20 cellular contexts compared by ENCODE assay signal in genomic region chr2:26086779-26087178, GRCh38. TPM values are rescaled to one million over a fixed set of nuclear protein-coding genes. Genes with fewer than 3 reads are reported as not detected.
A peak's percentile ranks its signal among the peaks of the same experiment; 100 is the strongest.
DNase-seq lines count a peak whose midpoint lies in the region; ATAC-seq, FAIRE-seq and TF ChIP-seq lines count a peak whose summit lies in the region.
"Had no signal": no experiment of that assay in that cellular context is flagged by ENCODE, and none has a peak within 500 bp of the region (broad histone marks: within the 10 kb centered on the region; RNA-seq: fewer than 3 reads in every experiment).

No MANE protein-coding gene starts in this region.

- H3K9me2 ChIP-seq in PC-9 (ENCODE audit: insufficient read depth), result no peaks in the 10 kb centered on the region

- H3K4me1 Mint-ChIP-seq in activated CD4-positive, alpha-beta T cell treated with anti-CD3 and anti-CD28 coated beads, Interleukin-2, amount 10 ng/mL, durations not matched to agents 24 days and 14 days, result peaks cover 40% of the 10 kb centered on the region

- H3K27ac Mint-ChIP-seq in activated CD4-positive, alpha-beta T cell treated with anti-CD3 and anti-CD28 coated beads, Interleukin-2, amount 10 ng/mL, durations not matched to agents 24 days and 14 days, result peak overlapping the region; percentile 86

- peaks cover 27% of the 10 kb centered on the region for H3K36me3 Mint-ChIP-seq in activated CD4-positive, alpha-beta T cell treated with anti-CD3 and anti-CD28 coated beads, Interleukin-2, amount 10 ng/mL, durations not matched to agents 24 days and 14 days (ENCODE audit: low read depth)

- peaks cover 78% of the 10 kb centered on the region for H4K20me1 ChIP-seq in PC-9 (ENCODE audit: insufficient read depth)
- H4K20me1 ChIP-seq in K562 (replicated peaks; ENCODE audit: control insufficient read depth, insufficient read depth, low read length), result no peaks in the 10 kb centered on the region

- peaks cover 5% of the 10 kb centered on the region; the same call in 1 of the 2 replicates for H3K36me3 ChIP-seq in PC-9 (ENCODE audit: low read depth)
- H3K36me3 ChIP-seq in K562 (ENCODE audit: control insufficient read depth, insufficient read depth, low read length), result peaks cover 41% of the 10 kb centered on the region

- POLR2A ChIA-PET in PC-9 (lab: Charles Lee; ENCODE audit: unreplicated experiment) (no interaction called here), K562 (lab: Yijun Ruan, JAX) (interaction anchor here (0.9 kb wide), 1 partner anchor 9 kb away, joined by 3 read pairs; no protein-coding TSS in a partner anchor)

- intact Hi-C loops in activated CD4-positive, alpha-beta T cell treated with anti-CD3 and anti-CD28 coated beads, Interleukin-2, amount 10 ng/mL, durations not matched to agents 24 days and 14 days (cut with micrococcal nuclease), result loop anchor here (1.0 to 2.0 kb wide), 2 partner anchors 18 to 52 kb away; partner anchors contain the start of gene RAB10
- intact Hi-C loops in PC-9 (cut with micrococcal nuclease; ENCODE audit: unreplicated experiment), result loop anchor here (5.0 kb wide), 1 partner anchor 89 kb away; no protein-coding TSS in a partner anchor
- intact Hi-C loops in K562 (cut with micrococcal nuclease), result no loop called here

- no peaks in the 10 kb centered on the region for H3K27me3 ChIP-seq in PC-9 (ENCODE audit: insufficient read depth, low read depth)
- no peaks in the 10 kb centered on the region for H3K27me3 ChIP-seq in K562 (ENCODE audit: control insufficient read depth in 2 of 2, insufficient read depth in 2 of 2, low read length in 2 of 2)

- no peak overlapping the region for H3K4me3 Mint-ChIP-seq in activated CD4-positive, alpha-beta T cell treated with anti-CD3 and anti-CD28 coated beads, Interleukin-2, amount 10 ng/mL, durations not matched to agents 24 days and 14 days
- H3K4me3 Mint-ChIP-seq: T-helper 1 cell treated with Interleukin-12 subunit alpha and Interleukin-12 subunit beta and Interleukin-4 antibody, amounts not matched to agents 30 μg/mL and 1 μg/mL, for 36 hours had no signal

- H2AFZ ChIP-seq in PC-9 (no peak overlapping the region), K562 (ENCODE audit: low read depth, low read length) (no peak overlapping the region)

- H3K9me3 ChIP-seq in PC-9 (ENCODE audit: insufficient read depth, low read depth) (no peaks in the 10 kb centered on the region), K562 (replicated peaks; ENCODE audit: control insufficient read depth, insufficient read depth, low read depth, low read length) (peaks cover 8% of the 10 kb centered on the region)
- H3K9me3 ChIP-seq: mucosa of descending colon had no signal

- 69% methylated on average over 5 of the region's 5 CpGs for WGBS in K562 (ENCODE audit: insufficient coverage, low coverage, missing lambda C conversion rate)

- TF ChIP-seq EP300 in K562 (IDR thresholded peaks at IDR 0.05; ENCODE audit: low read length), result no peak

- no peaks in the 10 kb centered on the region for H3K27me3 Mint-ChIP-seq in activated CD4-positive, alpha-beta T cell treated with anti-CD3 and anti-CD28 coated beads, Interleukin-2, amount 10 ng/mL, durations not matched to agents 24 days and 14 days
- H3K27me3 Mint-ChIP-seq: CD4-positive, alpha-beta memory T cell had no signal

- peaks cover 94% of the 10 kb centered on the region for H3K79me2 ChIP-seq in PC-9 (ENCODE audit: low read depth)
- peaks cover 94% of the 10 kb centered on the region for H3K79me2 ChIP-seq in K562 (ENCODE audit: control insufficient read depth, insufficient read depth, low read length)

- TF ChIP-seq POLR2A in K562 (conservative IDR thresholded peaks at IDR 0.05), result no peak

- in situ Hi-C loops in K562 (cut with MboI), result no loop called here
- in situ Hi-C loops in ACHN (cut with HindIII; ENCODE audit: low pct_ligation_motif_present, low pct_unique_long_range_greater_than_20kb, low sequenced_read_pairs), result no loop called here

- TF ChIP-seq RAD21 in K562 (CRISPR knock-in tag; conservative IDR thresholded peaks at IDR 0.05 in 1 of 2, IDR thresholded peaks at IDR 0.05 in 1 of 2), result no peak

- H3K9ac ChIP-seq in K562 (ENCODE audit: insufficient read depth in 1 of 2, low read depth in 2 of 2, low read length in 2 of 2), result no peak overlapping the region

- TF ChIP-seq CTCF in PC-9 (conservative IDR thresholded peaks at IDR 0.05) (no peak), K562 (IDR thresholded peaks at IDR 0.05 in 2 of 3, conservative IDR thresholded peaks at IDR 0.05 in 1 of 3; ENCODE audit: insufficient read depth in 2 of 3, low read depth in 1 of 3, low read length in 3 of 3) (no peak)

- CTCF ChIA-PET in PC-9 (lab: Charles Lee) (no interaction called here), K562 (lab: Yijun Ruan, JAX; ENCODE audit: low intra/inter-chr PET ratio) (no interaction called here)

- H3K27ac ChIP-seq in PC-9 (peak overlapping the region; percentile 28), K562 (ENCODE audit: extremely low read depth, low read depth, low read length) (peak overlapping the region; percentile 37; the same call in 2 of the 3 replicates)

- H3K4me2 ChIP-seq in PC-9 (no peak overlapping the region), K562 (ENCODE audit: insufficient read depth, low read length) (no peak overlapping the region)

- no peaks in the 10 kb centered on the region for H3K9me1 ChIP-seq in K562 (ENCODE audit: control insufficient read depth, insufficient read depth, low read length)

- no peak overlapping the region for H3K4me3 ChIP-seq in PC-9
- H3K4me3 ChIP-seq in K562, result no peak overlapping the region
- H3K4me3 ChIP-seq: mucosa of descending colon had no signal

- no peak for FAIRE-seq in K562 (lab: Jason Lieb, UNC)
- FAIRE-seq: frontal cortex had no signal

- no TSS peak for BruUV-seq in PC-9 (replicated peaks; lab: Mats Ljungman, UMichigan)
- no TSS peak for BruUV-seq in K562 (replicated peaks; lab: Mats Ljungman, UMichigan)

- H3F3A ChIP-seq in PC-9 (ENCODE audit: insufficient read depth, low read depth), result peaks cover 69% of the 10 kb centered on the region

- H3K4me1 ChIP-seq in PC-9 (replicated peaks; ENCODE audit: insufficient read depth) (no peaks in the 10 kb centered on the region), K562 (replicated peaks in 1 of 2; ENCODE audit: control insufficient read depth in 2 of 2, insufficient read depth in 2 of 2, low read length in 2 of 2) (peaks cover 2 to 8% of the 10 kb centered on the region in 2 experiments; a peak in 4 of 5 replicates)

- no peaks in the 10 kb centered on the region for H3K9me3 Mint-ChIP-seq in activated CD4-positive, alpha-beta T cell treated with anti-CD3 and anti-CD28 coated beads, Interleukin-2, amount 10 ng/mL, durations not matched to agents 24 days and 14 days
- H3K9me3 Mint-ChIP-seq: T-helper 1 cell treated with Interleukin-12 subunit alpha and Interleukin-12 subunit beta and Interleukin-4 antibody, amounts not matched to agents 30 μg/mL and 1 μg/mL, for 36 hours had no signal

- DNase-seq in activated CD4-positive, alpha-beta T cell treated with anti-CD3 and anti-CD28 coated beads, Interleukin-2, amount 10 ng/mL, durations not matched to agents 24 days and 14 days, result no peak
- no peak for DNase-seq in activated CD4-positive, alpha-beta T cell treated with anti-CD3 and anti-CD28 coated beads, Interleukin-2, amount 50 U/mL, for 1 hour
- DNase-seq in PC-9, result no peak
- DNase-seq in K562 (ENCODE audit: extremely low read depth in 1 of 4, low spot score in 3 of 4), result no peak
- peak; percentile 19 for DNase-seq in renal cortical epithelial cell (ENCODE audit: low read depth)
- no peak for DNase-seq in AML-193 (lab: John Stamatoyannopoulos, UW)
- DNase-seq in inferior parietal cortex (ENCODE audit: extremely low spot score), result no peak
- DNase-seq in ACHN, result no peak
- DNase-seq: activated CD8-positive, alpha-beta memory T cell treated with anti-CD3 and anti-CD28 coated beads, Interleukin-2, amount 50 U/mL, for 4 hours; activated naive CD4-positive, alpha-beta T cell; DMS79; mucosa of descending colon; NCI-H1694 treated with DMSO at 0.1 percent for 48 hours; NCI-H2227 treated with DMSO at 0.1 percent for 48 hours; NCI-H82; occipital lobe had no signal

- peak; percentile 16; the same call in 2 of the 3 replicates for ATAC-seq in K562
- ATAC-seq: mucosa of descending colon, sciatic nerve had no signal

TF ChIP-seq in K562, 482 proteins besides CTCF, POLR2A, EP300 and RAD21 (continues in another document):
- TF ChIP-seq MAFG (tag; conservative IDR thresholded peaks at IDR 0.05), result no peak; the same call in 1 of the 2 replicates
- TF ChIP-seq ZNF232 (CRISPR knock-in tag; IDR thresholded peaks at IDR 0.05), result no peak
- TF ChIP-seq CEBPG (CRISPR knock-in tag; IDR thresholded peaks at IDR 0.05), result no peak
- TF ChIP-seq CEBPG (tag; conservative IDR thresholded peaks at IDR 0.05 in 1 of 2, IDR thresholded peaks at IDR 0.05 in 1 of 2), result peak in 1 of 2 experiments; percentile 70; a peak in 2 of 4 replicates
- TF ChIP-seq PHB (CRISPR knock-in tag; IDR thresholded peaks at IDR 0.05), result no peak

RNA-seq across cellular contexts. Expression of gene RAB10, which starts 52.9 kb away (rescaled TPM):
- total RNA-seq in activated CD4-positive, alpha-beta T cell treated with anti-CD3 and anti-CD28 coated beads, Interleukin-2, amount 10 ng/mL, durations not matched to agents 24 days and 14 days, result 133 and 141 TPM in 2 replicates
- total RNA-seq in PC-9 (2021), result 150 and 171 TPM in 2 replicates
- total RNA-seq in K562 (2011; cell fraction: chromatin; rRNA removed; ENCODE audit: low replicate concordance), result 50.3 and 59.4 TPM in 2 replicates
- total RNA-seq in K562 (2011; cell fraction: nucleolus; rRNA removed), result 56.7 and 62.9 TPM in 2 replicates
- total RNA-seq in K562 (2011; cell fraction: nucleoplasm; rRNA removed), result 57.3 and 84.3 TPM in 2 replicates
- total RNA-seq in K562 (2014; rRNA removed), result 116 and 159 TPM in 2 replicates
- total RNA-seq in K562 (2014; rRNA removed; fragmentation: Illumina TruSeq; extraction: Trizol), result 149 and 158 TPM in 2 replicates
- 145 and 157 TPM in 2 replicates for total RNA-seq in K562 (2015; rRNA removed; fragmentation: Illumina TruSeq; extraction: Trizol)
- 166 and 176 TPM in 2 replicates for total RNA-seq in K562 (2021)
- 96.0 and 147 TPM in 2 replicates for polyA plus RNA-seq in K562 (2011; rRNA removed)
- polyA plus RNA-seq in K562 (2011; cell fraction: cytosol; rRNA removed), result 49.4 and 88.1 TPM in 2 replicates
- 23.8 and 27.1 TPM in 2 replicates for polyA plus RNA-seq in K562 (2011; cell fraction: nucleus; rRNA removed)
- 104 and 127 TPM in 2 replicates for polyA plus RNA-seq in K562 (2012)
- 134 and 214 TPM in 2 replicates for polyA plus RNA-seq in K562 (2014; fragmentation: Illumina TruSeq; extraction: Trizol)
- 10 to 100 TPM; 25.1 to 35.7 TPM for polyA plus RNA-seq in K562 (2014; fragmentation: Nextera tagmentation; extraction: Ambion mirVana)
- polyA plus RNA-seq in K562 (2014; rRNA removed), result 148 and 197 TPM in 2 replicates
- 400 and 439 TPM in 2 replicates for polyA minus RNA-seq in K562 (2011; rRNA and poly(A)+ RNA removed)
- polyA minus RNA-seq in K562 (2011; cell fraction: cytosol; rRNA and poly(A)+ RNA removed), result 74.6 and 128 TPM in 2 replicates
- 25.2 and 34.9 TPM in 2 replicates for polyA minus RNA-seq in K562 (2011; cell fraction: nucleus; rRNA and poly(A)+ RNA removed)
- total RNA-seq in renal cortical epithelial cell, result 150 and 380 TPM in 2 replicates
